ENCODE assay signal across 33 cellular contexts in the genomic region with DNA sequence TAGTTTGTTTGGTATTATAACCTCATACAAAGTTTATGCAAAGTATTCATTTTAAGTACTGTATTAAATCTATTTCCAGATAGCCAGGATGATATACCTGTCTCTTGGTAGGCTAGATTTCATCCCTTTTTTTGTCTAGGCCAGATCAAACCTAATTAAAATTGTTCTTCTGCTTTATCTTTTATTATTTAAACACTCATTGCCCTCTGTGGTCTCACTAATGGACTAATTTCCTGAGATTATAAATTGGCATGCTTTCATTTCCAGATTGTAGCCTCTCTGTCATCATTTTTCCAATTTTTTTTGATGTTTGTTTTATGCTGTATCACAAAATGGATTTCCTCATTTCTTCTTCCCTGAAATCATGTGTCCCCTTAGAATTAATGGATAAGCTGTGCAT.
DNase-seq lines count a peak whose midpoint lies in the region; ATAC-seq, FAIRE-seq and TF ChIP-seq lines count a peak whose summit lies in the region.
"Had no signal": no experiment of that assay in that cellular context is flagged by ENCODE, and none has a peak within 500 bp of the region (broad histone marks: within the 10 kb centered on the region; RNA-seq: fewer than 3 reads in every experiment).

No MANE protein-coding gene starts in this region.

- H4K20me1 ChIP-seq in SK-N-SH (ENCODE audit: insufficient read depth) (no peaks in the 10 kb centered on the region), endothelial cell of umbilical vein (replicated peaks; ENCODE audit: control insufficient read depth, extremely low read depth, insufficient read depth, low read length) (no peaks in the 10 kb centered on the region), OCI-LY7 (ENCODE audit: insufficient read depth, low read length) (no peaks in the 10 kb centered on the region)
- H4K20me1 ChIP-seq: BLaER1 had no signal

- TF ChIP-seq POLR2A in endothelial cell of umbilical vein (IDR thresholded peaks at IDR 0.05; ENCODE audit: low read depth, low read length), result no peak

- no peak; the same call in 2 of the 3 replicates for ATAC-seq in SK-N-SH treated with all-trans-retinoic acid at 6 μM for 48 hours
- ATAC-seq: A549; CD8-positive, alpha-beta T cell had no signal

- H2AFZ ChIP-seq in SK-N-SH (ENCODE audit: low read depth) (no peak overlapping the region), endothelial cell of umbilical vein (ENCODE audit: low read depth, low read length) (no peak overlapping the region), OCI-LY7 (ENCODE audit: low read length) (no peak overlapping the region)

- POLR2A ChIA-PET in SK-N-SH (lab: Yijun Ruan, JAX), result no interaction called here
- POLR2A ChIA-PET in endothelial cell of umbilical vein (lab: Charles Lee), result no interaction called here
- POLR2A ChIA-PET in OCI-LY7 (lab: Charles Lee), result interaction anchor here (0.7 kb wide), 1 partner anchor 19 kb away, joined by 3 read pairs; no protein-coding TSS in a partner anchor

- FAIRE-seq in endothelial cell of umbilical vein (lab: Jason Lieb, UNC), result no peak
- FAIRE-seq: A204.1, A549, D721Med had no signal

- H3K36me3 ChIP-seq in SK-N-SH (replicated peaks in 1 of 2; ENCODE audit: control insufficient read depth in 1 of 2, insufficient read depth in 2 of 2, low read length in 1 of 2), result peaks cover 4 to 19% of the 10 kb centered on the region in 2 experiments
- H3K36me3 ChIP-seq in endothelial cell of umbilical vein (ENCODE audit: control insufficient read depth in 2 of 2, extremely low read depth in 1 of 2, insufficient read depth in 2 of 2, low read length in 2 of 2), result no peaks in the 10 kb centered on the region
- no peaks in the 10 kb centered on the region for H3K36me3 ChIP-seq in OCI-LY7 (ENCODE audit: insufficient read depth, low read length)
- H3K36me3 ChIP-seq: BE2C had no signal

- H3K9ac ChIP-seq in SK-N-SH, result no peak overlapping the region
- H3K9ac ChIP-seq in endothelial cell of umbilical vein (replicated peaks; ENCODE audit: extremely low read depth, insufficient read depth, low read length), result no peak overlapping the region
- H3K9ac ChIP-seq: BLaER1; BLaER1 treated with 17β-estradiol and CSF1 and Interleukin-3, amounts not matched to agents 10 nM and 100 nM had no signal

- H3K79me2 ChIP-seq in SK-N-SH (ENCODE audit: insufficient read depth) (peaks cover 6% of the 10 kb centered on the region; the same call in 1 of the 2 replicates), endothelial cell of umbilical vein (ENCODE audit: control insufficient read depth, insufficient read depth, low read length) (no peaks in the 10 kb centered on the region), OCI-LY7 (ENCODE audit: insufficient read depth, low read depth, low read length) (no peaks in the 10 kb centered on the region)

- intact Hi-C loops in endothelial cell of umbilical vein (cut with micrococcal nuclease), result no loop called here
- intact Hi-C loops in OCI-LY7 (cut with micrococcal nuclease; ENCODE audit: unreplicated experiment), result no loop called here

- H3F3A ChIP-seq in SK-N-SH (replicated peaks; ENCODE audit: insufficient read depth), result no peaks in the 10 kb centered on the region

- no peak for TF ChIP-seq RAD21 in SK-N-SH (IDR thresholded peaks at IDR 0.05; ENCODE audit: low read length)

- TF ChIP-seq CTCF in SK-N-SH (IDR thresholded peaks at IDR 0.05), result no peak
- TF ChIP-seq CTCF in endothelial cell of umbilical vein (IDR thresholded peaks at IDR 0.05; ENCODE audit: extremely low read depth in 1 of 2, insufficient read depth in 1 of 2, low read depth in 1 of 2, low read length in 2 of 2), result no peak
- TF ChIP-seq CTCF in OCI-LY7 (conservative IDR thresholded peaks at IDR 0.05; ENCODE audit: low read length), result no peak

- H3K9me1 ChIP-seq in endothelial cell of umbilical vein (replicated peaks; ENCODE audit: control insufficient read depth, extremely low read depth, insufficient read depth, low read length), result no peaks in the 10 kb centered on the region

- H3K27ac ChIP-seq in SK-N-SH (ENCODE audit: low read depth in 2 of 2, low read length in 1 of 2), result no peak overlapping the region
- H3K27ac ChIP-seq in endothelial cell of umbilical vein (ENCODE audit: insufficient read depth, low read depth, low read length), result no peak overlapping the region
- H3K27ac ChIP-seq in OCI-LY7 (ENCODE audit: low read depth, low read length, poor library complexity, severe bottlenecking), result no peak overlapping the region
- H3K27ac ChIP-seq: 22Rv1; BLaER1; BLaER1 treated with 17β-estradiol and CSF1 and Interleukin-3, amounts not matched to agents 10 nM and 100 nM; C4-2B had no signal

- BruUV-seq in endothelial cell of umbilical vein (replicated peaks; lab: Mats Ljungman, UMichigan), result no TSS peak
- no TSS peak for BruUV-seq in OCI-LY7 (replicated peaks; lab: Mats Ljungman, UMichigan)

- H3K9me3 ChIP-seq in SK-N-SH (no peaks in the 10 kb centered on the region), endothelial cell of umbilical vein (replicated peaks; ENCODE audit: control insufficient read depth, insufficient read depth, low read length) (no peaks in the 10 kb centered on the region), OCI-LY7 (ENCODE audit: low read length) (no peaks in the 10 kb centered on the region)
- H3K9me3 ChIP-seq: A549; BE2C; BLaER1; BLaER1 treated with 17β-estradiol and CSF1 and Interleukin-3, amounts not matched to agents 10 nM and 100 nM; Caco-2 had no signal

- H3K4me3 ChIP-seq in SK-N-SH (ENCODE audit: low read depth in 2 of 2, low read length in 1 of 2) (no peak overlapping the region), endothelial cell of umbilical vein (replicated peaks in 1 of 3; ENCODE audit: insufficient read depth in 1 of 3, low read depth in 1 of 3, low read length in 3 of 3) (no peak overlapping the region), OCI-LY7 (ENCODE audit: low read depth, low read length, poor library complexity, severe bottlenecking) (no peak overlapping the region)
- H3K4me3 ChIP-seq: A549; BLaER1; BLaER1 treated with 17β-estradiol and CSF1 and Interleukin-3, amounts not matched to agents 10 nM and 100 nM had no signal

- CTCF ChIA-PET in SK-N-SH (lab: Yijun Ruan, JAX), result interaction anchor here (0.9 kb wide), 1 partner anchor 29 kb away, joined by 6 read pairs; no protein-coding TSS in a partner anchor
- CTCF ChIA-PET in endothelial cell of umbilical vein (lab: Charles Lee), result no interaction called here
- CTCF ChIA-PET in OCI-LY7 (lab: Charles Lee; ENCODE audit: unreplicated experiment), result no interaction called here

- no peak for TF ChIP-seq EP300 in SK-N-SH (IDR thresholded peaks at IDR 0.05; ENCODE audit: borderline replicate concordance in 1 of 2, low read depth in 1 of 2, low read length in 1 of 2)

- peaks cover 6 to 7% of the 10 kb centered on the region in 2 experiments for H3K4me1 ChIP-seq in SK-N-SH (ENCODE audit: control insufficient read depth in 1 of 2, insufficient read depth in 2 of 2, low read depth in 1 of 2, low read length in 1 of 2)
- H3K4me1 ChIP-seq in endothelial cell of umbilical vein (ENCODE audit: control insufficient read depth, extremely low read depth, insufficient read depth, low read length), result no peaks in the 10 kb centered on the region
- no peaks in the 10 kb centered on the region for H3K4me1 ChIP-seq in OCI-LY7 (ENCODE audit: insufficient read depth, low read length, poor library complexity, severe bottlenecking)
- H3K4me1 ChIP-seq: BLaER1, Caco-2 had no signal

- H3K27me3 ChIP-seq in SK-N-SH (ENCODE audit: insufficient read depth), result no peaks in the 10 kb centered on the region
- no peaks in the 10 kb centered on the region for H3K27me3 ChIP-seq in endothelial cell of umbilical vein (ENCODE audit: control insufficient read depth in 2 of 2, insufficient read depth in 2 of 2, low read length in 2 of 2)
- H3K27me3 ChIP-seq: BE2C; BLaER1; BLaER1 treated with 17β-estradiol and CSF1 and Interleukin-3, amounts not matched to agents 10 nM and 100 nM had no signal

- peak; percentile 23 for DNase-seq in NCI-H1105 treated with DMSO at 0.1 percent for 48 hours (lab: John Stamatoyannopoulos, UW)
- DNase-seq in NCI-H1105 (lab: John Stamatoyannopoulos, UW), result no peak
- DNase-seq in SK-N-SH, result no peak
- peak; percentile 5 for DNase-seq in endothelial cell of umbilical vein (ENCODE audit: low read depth, low spot score)
- DNase-seq in OCI-LY7 (ENCODE audit: low spot score), result no peak
- DNase-seq: 8988T; ACHN; AML-193; BE2C; C1 segment of cervical spinal cord; Caco-2; Calu3; CD4-positive, alpha-beta memory T cell; CD4-positive, alpha-beta T cell; CD4-positive, CD25-positive, alpha-beta regulatory T cell; CD8-positive, alpha-beta memory T cell; CD8-positive, alpha-beta T cell; COR-L47; DMS 273 treated with DMSO at 0.1 percent for 48 hours; DMS153; DMS53; DMS79; DMS79 treated with DMSO at 0.1 percent for 48 hours; DND-41; EL had no signal

- H3K4me2 ChIP-seq in SK-N-SH (no peak overlapping the region), endothelial cell of umbilical vein (ENCODE audit: insufficient read depth, low read length) (no peak overlapping the region), OCI-LY7 (ENCODE audit: low read length) (no peak overlapping the region)
- H3K4me2 ChIP-seq: BLaER1; BLaER1 treated with 17β-estradiol and CSF1 and Interleukin-3, amounts not matched to agents 10 nM and 100 nM had no signal

- dilution Hi-C loops in endothelial cell of umbilical vein (cut with MboI; ENCODE audit: extremely low pct_ligation_motif_present, low sequenced_read_pairs), result no loop called here

- H3K9me2 ChIP-seq in SK-N-SH (no peaks in the 10 kb centered on the region), OCI-LY7 (ENCODE audit: insufficient read depth, low read length) (no peaks in the 10 kb centered on the region)

TF ChIP-seq in SK-N-SH, 30 proteins besides CTCF, POLR2A, EP300 and RAD21 (continues in another document):
- TF ChIP-seq RCOR1 (IDR thresholded peaks at IDR 0.05; ENCODE audit: low read length) (no peak), GATA2 (CRISPR knock-in tag; IDR thresholded peaks at IDR 0.05) (no peak), RFX5 (IDR thresholded peaks at IDR 0.05; ENCODE audit: low read length) (no peak), MEF2A (IDR thresholded peaks at IDR 0.05; ENCODE audit: borderline replicate concordance, low read depth) (no peak), POLR2AphosphoS5 (IDR thresholded peaks at IDR 0.05; ENCODE audit: low read depth, low read length) (no peak)

TF ChIP-seq in endothelial cell of umbilical vein, 7 proteins besides CTCF, POLR2A, EP300 and RAD21:
- no peak for TF ChIP-seq JUN (IDR thresholded peaks at IDR 0.05; ENCODE audit: borderline replicate concordance, insufficient read depth, insufficient read length, low read depth)
- TF ChIP-seq MYC (IDR thresholded peaks at IDR 0.05; ENCODE audit: low read depth, low read length), result no peak

Comparison
In these comparisons a context has a peak if more than half of its experiments do, and no peak if none do; other contexts are left out.
1. DNase-seq: peak in NCI-H1105 treated with DMSO at 0.1 percent for 48 hours (single experiment) and endothelial cell of umbilical vein (single experiment); none in NCI-H1105 (single experiment), SK-N-SH (single experiment) and OCI-LY7 (single experiment).